In genomic region chr6:131023834-131024504, GRCh38 we compare ENCODE assay signal across 1 cellular context.
TF ChIP-seq lines count a peak whose summit lies in the region.

No MANE protein-coding gene starts in this region.

TF ChIP-seq in GM12878, 131 proteins besides CTCF, POLR2A, EP300 and RAD21 (continued from another document):
- TF ChIP-seq, protein P1, sequence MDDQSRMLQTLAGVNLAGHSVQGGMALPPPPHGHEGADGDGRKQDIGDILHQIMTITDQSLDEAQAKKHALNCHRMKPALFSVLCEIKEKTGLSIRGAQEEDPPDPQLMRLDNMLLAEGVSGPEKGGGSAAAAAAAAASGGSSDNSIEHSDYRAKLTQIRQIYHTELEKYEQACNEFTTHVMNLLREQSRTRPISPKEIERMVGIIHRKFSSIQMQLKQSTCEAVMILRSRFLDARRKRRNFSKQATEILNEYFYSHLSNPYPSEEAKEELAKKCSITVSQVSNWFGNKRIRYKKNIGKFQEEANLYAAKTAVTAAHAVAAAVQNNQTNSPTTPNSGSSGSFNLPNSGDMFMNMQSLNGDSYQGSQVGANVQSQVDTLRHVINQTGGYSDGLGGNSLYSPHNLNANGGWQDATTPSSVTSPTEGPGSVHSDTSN (IDR thresholded peaks at IDR 0.05; ENCODE audit: insufficient replicate concordance, low read depth, low read length): no peak
- no peak for TF ChIP-seq POLR2AphosphoS2 (IDR thresholded peaks at IDR 0.05; ENCODE audit: low read depth, low read length)
- TF ChIP-seq FOS (IDR thresholded peaks at IDR 0.05; ENCODE audit: borderline replicate concordance, extremely low read depth, insufficient read length): no peak
TF ChIP-seq in GM12878: peak in this region for 0.
